ENCODE assay signal across 1 cellular context in genomic region chr1:231194843-231195516, GRCh38.
TF ChIP-seq lines count a peak whose summit lies in the region.

No MANE protein-coding gene starts in this region.

TF ChIP-seq in HepG2, 621 proteins besides CTCF, POLR2A, EP300 and RAD21 (continued from another document and continues in another):
- TF ChIP-seq, protein P1, sequence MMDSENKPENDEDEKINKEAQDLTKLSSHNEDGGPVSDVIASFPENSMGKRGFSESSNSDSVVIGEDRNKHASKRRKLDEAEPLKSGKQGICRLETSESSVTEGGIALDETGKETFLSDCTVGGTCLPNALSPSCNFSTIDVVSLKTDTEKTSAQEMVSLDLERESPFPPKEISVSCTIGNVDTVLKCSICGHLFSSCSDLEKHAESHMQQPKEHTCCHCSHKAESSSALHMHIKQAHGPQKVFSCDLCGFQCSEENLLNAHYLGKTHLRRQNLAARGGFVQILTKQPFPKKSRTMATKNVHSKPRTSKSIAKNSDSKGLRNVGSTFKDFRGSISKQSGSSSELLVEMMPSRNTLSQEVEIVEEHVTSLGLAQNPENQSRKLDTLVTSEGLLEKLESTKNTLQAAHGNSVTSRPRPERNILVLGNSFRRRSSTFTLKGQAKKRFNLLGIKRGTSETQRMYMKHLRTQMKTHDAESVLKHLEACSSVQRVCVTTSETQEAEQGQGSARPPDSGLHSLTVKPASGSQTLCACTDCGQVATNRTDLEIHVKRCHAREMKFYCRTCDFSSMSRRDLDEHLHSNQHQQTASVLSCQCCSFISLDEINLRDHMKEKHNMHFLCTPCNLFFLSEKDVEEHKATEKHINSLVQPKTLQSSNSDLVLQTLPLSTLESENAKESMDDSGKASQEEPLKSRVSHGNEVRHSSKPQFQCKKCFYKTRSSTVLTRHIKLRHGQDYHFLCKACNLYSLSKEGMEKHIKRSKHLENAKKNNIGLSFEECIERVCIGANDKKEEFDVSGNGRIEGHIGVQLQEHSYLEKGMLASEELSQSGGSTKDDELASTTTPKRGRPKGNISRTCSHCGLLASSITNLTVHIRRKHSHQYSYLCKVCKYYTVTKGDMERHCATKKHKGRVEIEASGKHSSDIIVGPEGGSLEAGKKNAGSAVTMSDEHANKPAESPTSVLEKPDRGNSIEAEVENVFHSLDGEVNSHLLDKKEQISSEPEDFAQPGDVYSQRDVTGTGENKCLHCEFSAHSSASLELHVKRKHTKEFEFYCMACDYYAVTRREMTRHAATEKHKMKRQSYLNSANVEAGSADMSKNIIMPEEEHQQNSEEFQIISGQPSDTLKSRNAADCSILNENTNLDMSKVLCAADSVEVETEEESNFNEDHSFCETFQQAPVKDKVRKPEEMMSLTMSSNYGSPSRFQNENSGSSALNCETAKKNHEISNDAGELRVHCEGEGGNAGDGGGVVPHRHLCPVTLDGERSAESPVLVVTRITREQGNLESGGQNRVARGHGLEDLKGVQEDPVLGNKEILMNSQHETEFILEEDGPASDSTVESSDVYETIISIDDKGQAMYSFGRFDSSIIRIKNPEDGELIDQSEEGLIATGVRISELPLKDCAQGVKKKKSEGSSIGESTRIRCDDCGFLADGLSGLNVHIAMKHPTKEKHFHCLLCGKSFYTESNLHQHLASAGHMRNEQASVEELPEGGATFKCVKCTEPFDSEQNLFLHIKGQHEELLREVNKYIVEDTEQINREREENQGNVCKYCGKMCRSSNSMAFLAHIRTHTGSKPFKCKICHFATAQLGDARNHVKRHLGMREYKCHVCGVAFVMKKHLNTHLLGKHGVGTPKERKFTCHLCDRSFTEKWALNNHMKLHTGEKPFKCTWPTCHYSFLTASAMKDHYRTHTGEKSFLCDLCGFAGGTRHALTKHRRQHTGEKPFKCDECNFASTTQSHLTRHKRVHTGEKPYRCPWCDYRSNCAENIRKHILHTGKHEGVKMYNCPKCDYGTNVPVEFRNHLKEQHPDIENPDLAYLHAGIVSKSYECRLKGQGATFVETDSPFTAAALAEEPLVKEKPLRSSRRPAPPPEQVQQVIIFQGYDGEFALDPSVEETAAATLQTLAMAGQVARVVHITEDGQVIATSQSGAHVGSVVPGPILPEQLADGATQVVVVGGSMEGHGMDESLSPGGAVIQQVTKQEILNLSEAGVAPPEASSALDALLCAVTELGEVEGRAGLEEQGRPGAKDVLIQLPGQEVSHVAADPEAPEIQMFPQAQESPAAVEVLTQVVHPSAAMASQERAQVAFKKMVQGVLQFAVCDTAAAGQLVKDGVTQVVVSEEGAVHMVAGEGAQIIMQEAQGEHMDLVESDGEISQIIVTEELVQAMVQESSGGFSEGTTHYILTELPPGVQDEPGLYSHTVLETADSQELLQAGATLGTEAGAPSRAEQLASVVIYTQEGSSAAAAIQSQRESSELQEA (CRISPR knock-in tag; IDR thresholded peaks at IDR 0.05; ENCODE audit: not compliant biosample characterization) = no peak
- TF ChIP-seq, protein P2, sequence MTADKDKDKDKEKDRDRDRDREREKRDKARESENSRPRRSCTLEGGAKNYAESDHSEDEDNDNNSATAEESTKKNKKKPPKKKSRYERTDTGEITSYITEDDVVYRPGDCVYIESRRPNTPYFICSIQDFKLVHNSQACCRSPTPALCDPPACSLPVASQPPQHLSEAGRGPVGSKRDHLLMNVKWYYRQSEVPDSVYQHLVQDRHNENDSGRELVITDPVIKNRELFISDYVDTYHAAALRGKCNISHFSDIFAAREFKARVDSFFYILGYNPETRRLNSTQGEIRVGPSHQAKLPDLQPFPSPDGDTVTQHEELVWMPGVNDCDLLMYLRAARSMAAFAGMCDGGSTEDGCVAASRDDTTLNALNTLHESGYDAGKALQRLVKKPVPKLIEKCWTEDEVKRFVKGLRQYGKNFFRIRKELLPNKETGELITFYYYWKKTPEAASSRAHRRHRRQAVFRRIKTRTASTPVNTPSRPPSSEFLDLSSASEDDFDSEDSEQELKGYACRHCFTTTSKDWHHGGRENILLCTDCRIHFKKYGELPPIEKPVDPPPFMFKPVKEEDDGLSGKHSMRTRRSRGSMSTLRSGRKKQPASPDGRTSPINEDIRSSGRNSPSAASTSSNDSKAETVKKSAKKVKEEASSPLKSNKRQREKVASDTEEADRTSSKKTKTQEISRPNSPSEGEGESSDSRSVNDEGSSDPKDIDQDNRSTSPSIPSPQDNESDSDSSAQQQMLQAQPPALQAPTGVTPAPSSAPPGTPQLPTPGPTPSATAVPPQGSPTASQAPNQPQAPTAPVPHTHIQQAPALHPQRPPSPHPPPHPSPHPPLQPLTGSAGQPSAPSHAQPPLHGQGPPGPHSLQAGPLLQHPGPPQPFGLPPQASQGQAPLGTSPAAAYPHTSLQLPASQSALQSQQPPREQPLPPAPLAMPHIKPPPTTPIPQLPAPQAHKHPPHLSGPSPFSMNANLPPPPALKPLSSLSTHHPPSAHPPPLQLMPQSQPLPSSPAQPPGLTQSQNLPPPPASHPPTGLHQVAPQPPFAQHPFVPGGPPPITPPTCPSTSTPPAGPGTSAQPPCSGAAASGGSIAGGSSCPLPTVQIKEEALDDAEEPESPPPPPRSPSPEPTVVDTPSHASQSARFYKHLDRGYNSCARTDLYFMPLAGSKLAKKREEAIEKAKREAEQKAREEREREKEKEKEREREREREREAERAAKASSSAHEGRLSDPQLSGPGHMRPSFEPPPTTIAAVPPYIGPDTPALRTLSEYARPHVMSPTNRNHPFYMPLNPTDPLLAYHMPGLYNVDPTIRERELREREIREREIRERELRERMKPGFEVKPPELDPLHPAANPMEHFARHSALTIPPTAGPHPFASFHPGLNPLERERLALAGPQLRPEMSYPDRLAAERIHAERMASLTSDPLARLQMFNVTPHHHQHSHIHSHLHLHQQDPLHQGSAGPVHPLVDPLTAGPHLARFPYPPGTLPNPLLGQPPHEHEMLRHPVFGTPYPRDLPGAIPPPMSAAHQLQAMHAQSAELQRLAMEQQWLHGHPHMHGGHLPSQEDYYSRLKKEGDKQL (CRISPR knock-in tag; IDR thresholded peaks at IDR 0.05; ENCODE audit: low read depth) = peak; percentile 91
- TF ChIP-seq JUNB (CRISPR knock-in tag; IDR thresholded peaks at IDR 0.05; ENCODE audit: borderline replicate concordance) (peak; percentile 86; the same call in 1 of the 2 replicates), ELF3 (CRISPR knock-in tag; IDR thresholded peaks at IDR 0.05) (peak; percentile 85), ZNF260 (CRISPR knock-in tag; IDR thresholded peaks at IDR 0.05; ENCODE audit: borderline replicate concordance, low read depth) (no peak), CERS6 (CRISPR knock-in tag; IDR thresholded peaks at IDR 0.05) (no peak), BRF2 (CRISPR knock-in tag; IDR thresholded peaks at IDR 0.05) (no peak), ZNF225 (CRISPR knock-in tag; IDR thresholded peaks at IDR 0.05) (no peak), MTA3 (CRISPR knock-in tag; IDR thresholded peaks at IDR 0.05) (no peak), ISX (CRISPR knock-in tag; conservative IDR thresholded peaks at IDR 0.05) (no peak), ZSCAN5A (CRISPR knock-in tag; IDR thresholded peaks at IDR 0.05; ENCODE audit: borderline replicate concordance) (no peak), CC2D1A (CRISPR knock-in tag; IDR thresholded peaks at IDR 0.05) (no peak), ZNF629 (CRISPR knock-in tag; conservative IDR thresholded peaks at IDR 0.05) (no peak; the same call in 1 of the 2 replicates), ZSCAN31 (CRISPR knock-in tag; IDR thresholded peaks at IDR 0.05; ENCODE audit: low read depth) (0 out of 2 replicates have a peak, but pooled peaks have one; percentile 47), ZNF446 (CRISPR knock-in tag; IDR thresholded peaks at IDR 0.05) (no peak), TFAP4 (IDR thresholded peaks at IDR 0.05; ENCODE audit: borderline replicate concordance, low read depth) (no peak), ATF3 (CRISPR knock-in tag; IDR thresholded peaks at IDR 0.05) (no peak), ZEB1 (IDR thresholded peaks at IDR 0.05; ENCODE audit: insufficient replicate concordance, low read depth) (no peak), CBX2 (IDR thresholded peaks at IDR 0.05; ENCODE audit: low read depth, low read length) (no peak), CBX2 (CRISPR knock-in tag; IDR thresholded peaks at IDR 0.05; ENCODE audit: low read depth) (no peak)
- TF ChIP-seq, protein P3, sequence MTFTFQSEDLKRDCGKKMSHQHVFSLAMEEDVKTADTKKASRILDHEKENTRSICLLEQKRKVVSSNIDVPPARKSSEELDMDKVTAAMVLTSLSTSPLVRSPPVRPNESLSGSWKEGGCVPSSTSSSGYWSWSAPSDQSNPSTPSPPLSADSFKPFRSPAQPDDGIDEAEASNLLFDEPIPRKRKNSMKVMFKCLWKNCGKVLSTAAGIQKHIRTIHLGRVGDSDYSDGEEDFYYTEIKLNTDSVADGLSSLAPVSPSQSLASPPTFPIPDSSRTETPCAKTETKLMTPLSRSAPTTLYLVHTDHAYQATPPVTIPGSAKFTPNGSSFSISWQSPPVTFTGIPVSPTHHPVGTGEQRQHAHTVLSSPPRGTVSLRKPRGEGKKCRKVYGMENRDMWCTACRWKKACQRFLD (CRISPR knock-in tag; IDR thresholded peaks at IDR 0.05; ENCODE audit: borderline replicate concordance) = no peak
- TF ChIP-seq, protein P4, sequence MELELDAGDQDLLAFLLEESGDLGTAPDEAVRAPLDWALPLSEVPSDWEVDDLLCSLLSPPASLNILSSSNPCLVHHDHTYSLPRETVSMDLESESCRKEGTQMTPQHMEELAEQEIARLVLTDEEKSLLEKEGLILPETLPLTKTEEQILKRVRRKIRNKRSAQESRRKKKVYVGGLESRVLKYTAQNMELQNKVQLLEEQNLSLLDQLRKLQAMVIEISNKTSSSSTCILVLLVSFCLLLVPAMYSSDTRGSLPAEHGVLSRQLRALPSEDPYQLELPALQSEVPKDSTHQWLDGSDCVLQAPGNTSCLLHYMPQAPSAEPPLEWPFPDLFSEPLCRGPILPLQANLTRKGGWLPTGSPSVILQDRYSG (CRISPR knock-in tag; IDR thresholded peaks at IDR 0.05) = no peak
- TF ChIP-seq, protein P5, sequence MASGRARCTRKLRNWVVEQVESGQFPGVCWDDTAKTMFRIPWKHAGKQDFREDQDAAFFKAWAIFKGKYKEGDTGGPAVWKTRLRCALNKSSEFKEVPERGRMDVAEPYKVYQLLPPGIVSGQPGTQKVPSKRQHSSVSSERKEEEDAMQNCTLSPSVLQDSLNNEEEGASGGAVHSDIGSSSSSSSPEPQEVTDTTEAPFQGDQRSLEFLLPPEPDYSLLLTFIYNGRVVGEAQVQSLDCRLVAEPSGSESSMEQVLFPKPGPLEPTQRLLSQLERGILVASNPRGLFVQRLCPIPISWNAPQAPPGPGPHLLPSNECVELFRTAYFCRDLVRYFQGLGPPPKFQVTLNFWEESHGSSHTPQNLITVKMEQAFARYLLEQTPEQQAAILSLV (CRISPR knock-in tag; IDR thresholded peaks at IDR 0.05; ENCODE audit: borderline replicate concordance) = no peak
- TF ChIP-seq, protein P6, sequence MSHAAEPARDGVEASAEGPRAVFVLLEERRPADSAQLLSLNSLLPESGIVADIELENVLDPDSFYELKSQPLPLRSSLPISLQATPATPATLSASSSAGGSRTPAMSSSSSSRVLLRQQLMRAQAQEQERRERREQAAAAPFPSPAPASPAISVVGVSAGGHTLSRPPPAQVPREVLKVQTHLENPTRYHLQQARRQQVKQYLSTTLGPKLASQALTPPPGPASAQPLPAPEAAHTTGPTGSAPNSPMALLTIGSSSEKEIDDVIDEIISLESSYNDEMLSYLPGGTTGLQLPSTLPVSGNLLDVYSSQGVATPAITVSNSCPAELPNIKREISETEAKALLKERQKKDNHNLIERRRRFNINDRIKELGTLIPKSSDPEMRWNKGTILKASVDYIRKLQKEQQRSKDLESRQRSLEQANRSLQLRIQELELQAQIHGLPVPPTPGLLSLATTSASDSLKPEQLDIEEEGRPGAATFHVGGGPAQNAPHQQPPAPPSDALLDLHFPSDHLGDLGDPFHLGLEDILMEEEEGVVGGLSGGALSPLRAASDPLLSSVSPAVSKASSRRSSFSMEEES (CRISPR knock-in tag; IDR thresholded peaks at IDR 0.05) = peak; percentile 94
- TF ChIP-seq, protein P7, sequence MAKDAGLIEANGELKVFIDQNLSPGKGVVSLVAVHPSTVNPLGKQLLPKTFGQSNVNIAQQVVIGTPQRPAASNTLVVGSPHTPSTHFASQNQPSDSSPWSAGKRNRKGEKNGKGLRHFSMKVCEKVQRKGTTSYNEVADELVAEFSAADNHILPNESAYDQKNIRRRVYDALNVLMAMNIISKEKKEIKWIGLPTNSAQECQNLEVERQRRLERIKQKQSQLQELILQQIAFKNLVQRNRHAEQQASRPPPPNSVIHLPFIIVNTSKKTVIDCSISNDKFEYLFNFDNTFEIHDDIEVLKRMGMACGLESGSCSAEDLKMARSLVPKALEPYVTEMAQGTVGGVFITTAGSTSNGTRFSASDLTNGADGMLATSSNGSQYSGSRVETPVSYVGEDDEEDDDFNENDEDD (CRISPR knock-in tag; IDR thresholded peaks at IDR 0.05; ENCODE audit: borderline replicate concordance) = no peak; the same call in 1 of the 2 replicates
